ENCODE assay signal across 28 cellular contexts in the genomic region with DNA sequence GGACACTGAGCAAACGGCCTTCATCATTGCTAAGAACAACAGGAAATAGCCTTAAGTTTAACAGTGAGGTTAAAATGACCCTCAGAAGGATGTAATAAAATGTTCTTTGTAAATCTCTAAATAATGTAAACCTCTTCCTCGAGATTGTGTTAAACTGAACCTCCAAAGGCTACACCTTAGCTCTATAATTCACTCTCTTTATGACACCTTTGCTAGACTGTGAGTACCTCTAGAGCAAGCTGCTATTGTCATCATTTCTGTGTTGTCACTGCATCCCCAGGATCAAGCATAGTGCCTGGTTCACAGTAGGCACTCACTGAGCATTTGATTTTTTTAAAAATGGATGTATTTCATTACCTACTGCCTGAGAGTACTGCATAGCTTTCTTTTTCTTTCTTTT.
"Had no signal": no experiment of that assay in that cellular context is flagged by ENCODE, and none has a peak within 500 bp of the region (broad histone marks: within the 10 kb centered on the region; RNA-seq: fewer than 3 reads in every experiment).

No MANE protein-coding gene starts in this region.

- FAIRE-seq: endothelial cell of umbilical vein, TTC549 had no signal

- ATAC-seq: activated T-cell treated with anti-CD3 and anti-CD28 coated beads, Interleukin-2, amount 50 U/mL, for 72 hours; body of pancreas; left lung; lower lobe of right lung; natural killer cell treated with Interleukin-12 subunit alpha and Interleukin-12 subunit beta and Interleukin-15 and Interleukin-18, amount 100 ng/mL, for 72 hours; stimulated activated effector memory CD8-positive, alpha-beta T cell treated with anti-CD3 and anti-CD28 coated beads, Interleukin-12 subunit alpha, Interleukin-12 subunit beta, amount 100 ng/mL, for 72 hours; stimulated activated naive CD8-positive, alpha-beta T cell treated with anti-CD3 and anti-CD28 coated beads, Interleukin-15, amount 100 ng/mL, for 72 hours; upper lobe of right lung had no signal

- H3K27me3 ChIP-seq: adrenal gland, body of pancreas, cardiac muscle cell, left lung, ovary, sigmoid colon, upper lobe of right lung had no signal

- H3K36me3 ChIP-seq: adrenal gland, cardiac muscle cell, left lung, lower lobe of right lung, ovary, prostate gland, sigmoid colon, upper lobe of right lung had no signal

- DNase-seq: activated CD4-positive, alpha-beta T cell treated with anti-CD3 and anti-CD28 coated beads for 4 hours; activated CD4-positive, alpha-beta T cell treated with anti-CD3 and anti-CD28 coated beads, Interleukin-2, amount 50 U/mL, for 4 hours; activated naive CD4-positive, alpha-beta T cell treated with Interleukin-2 at 50 U/mL for 16 hours; activated naive CD8-positive, alpha-beta T cell treated with anti-CD3 and anti-CD28 coated beads for 36 hours; activated T-cell treated with anti-CD3 and anti-CD28 coated beads for 4 hours; activated T-cell treated with anti-CD3 and anti-CD28 coated beads, Interleukin-2, amount 50 U/mL, for 72 hours; aorta; body of pancreas; cerebellar nuclear complex; cortex of kidney; head of caudate nucleus; left lung; lower lobe of right lung; mesenchymal stem cell; sigmoid colon; stimulated activated CD4-positive, alpha-beta T cell treated with anti-CD3 and anti-CD28 coated beads, Interleukin-4, amount 100 ng/mL, for 24 hours; stimulated activated naive CD8-positive, alpha-beta T cell treated with anti-CD3 and anti-CD28 coated beads, Interleukin-15, amount 100 ng/mL, for 72 hours; substantia nigra; upper lobe of right lung had no signal

- H3K9me3 ChIP-seq: adrenal gland, body of pancreas, left lung, lower lobe of right lung, ovary, prostate gland, sigmoid colon, upper lobe of right lung had no signal

- H3K27ac ChIP-seq: adrenal gland, body of pancreas, cardiac muscle cell, left lung, lower lobe of right lung, ovary, prostate gland, sigmoid colon, upper lobe of right lung, VCaP had no signal

- H3K4me3 ChIP-seq: adrenal gland, body of pancreas, cardiac muscle cell, left lung, lower lobe of right lung, ovary, prostate gland, sigmoid colon, upper lobe of right lung had no signal

- H3K4me1 ChIP-seq: adrenal gland, body of pancreas, left lung, lower lobe of right lung, prostate gland, sigmoid colon, upper lobe of right lung had no signal
